ENCODE assay signal across 8 cellular contexts in genomic region chr9:34049630-34050384, GRCh38. TPM values are rescaled to one million over a fixed set of nuclear protein-coding genes. Genes with fewer than 3 reads are reported as not detected.
DNase-seq lines count a peak whose midpoint lies in the region; ATAC-seq and TF ChIP-seq lines count a peak whose summit lies in the region.

No MANE protein-coding gene starts in this region.

- peaks cover 8% of the 10 kb centered on the region; the same call in 1 of the 2 replicates for H3K36me3 ChIP-seq in WERI-Rb-1
- no peaks in the 10 kb centered on the region for H3K36me3 ChIP-seq in skeletal muscle tissue (ENCODE audit: control insufficient read depth in 3 of 3, insufficient read depth in 3 of 3, low read length in 3 of 3)

- intact Hi-C loops in activated CD4-positive, alpha-beta T cell treated with anti-CD3 and anti-CD28 coated beads, Interleukin-2, amount 10 ng/mL, durations not matched to agents 24 days and 14 days (cut with micrococcal nuclease), result loop anchor here (1.0 to 2.0 kb wide), 6 partner anchors 76 to 760 kb away; partner anchors contain the start of genes AQP3, DCAF12, NFX1 and UBAP1

- H3K27me3 ChIP-seq in WERI-Rb-1 (ENCODE audit: insufficient read depth, low read depth, severe bottlenecking) (no peaks in the 10 kb centered on the region), foreskin keratinocyte (no peaks in the 10 kb centered on the region), skeletal muscle tissue (ENCODE audit: control insufficient read depth in 3 of 3, insufficient read depth in 3 of 3, low read length in 3 of 3) (no peaks in the 10 kb centered on the region)

- H3K9ac ChIP-seq in skeletal muscle tissue (ENCODE audit: low read depth in 1 of 3, low read length in 3 of 3), result peak overlapping the region; percentile 87 to 98 (median 98)

- ATAC-seq in foreskin keratinocyte, result no peak
- ATAC-seq in HG02610 (IDR thresholded peaks at IDR 0.05; ENCODE audit: unreplicated experiment), result no peak
- ATAC-seq in GM19035 (IDR thresholded peaks at IDR 0.05; ENCODE audit: unreplicated experiment), result no peak

- DNase-seq in activated CD4-positive, alpha-beta T cell treated with anti-CD3 and anti-CD28 coated beads, Interleukin-2, amount 10 ng/mL, durations not matched to agents 24 days and 14 days, result peak; percentile 63
- DNase-seq in activated CD4-positive, alpha-beta T cell treated with anti-CD3 and anti-CD28 coated beads for 1 hour, result no peak
- DNase-seq in WERI-Rb-1 (no peak), foreskin keratinocyte (no peak), hippocampal formation (lab: John Stamatoyannopoulos, UW) (no peak)

- peak overlapping the region; percentile 96 for H3K4me3 Mint-ChIP-seq in activated CD4-positive, alpha-beta T cell treated with anti-CD3 and anti-CD28 coated beads, Interleukin-2, amount 10 ng/mL, durations not matched to agents 24 days and 14 days

- peaks cover 41% of the 10 kb centered on the region for H3K4me1 Mint-ChIP-seq in activated CD4-positive, alpha-beta T cell treated with anti-CD3 and anti-CD28 coated beads, Interleukin-2, amount 10 ng/mL, durations not matched to agents 24 days and 14 days

- peaks cover 5% of the 10 kb centered on the region for H3K36me3 Mint-ChIP-seq in activated CD4-positive, alpha-beta T cell treated with anti-CD3 and anti-CD28 coated beads, Interleukin-2, amount 10 ng/mL, durations not matched to agents 24 days and 14 days (ENCODE audit: low read depth)

- TF ChIP-seq CTCF in WERI-Rb-1 (IDR thresholded peaks at IDR 0.05; ENCODE audit: low read depth, low read length) (no peak), foreskin keratinocyte (conservative IDR thresholded peaks at IDR 0.05) (no peak)

- H3K27ac Mint-ChIP-seq in activated CD4-positive, alpha-beta T cell treated with anti-CD3 and anti-CD28 coated beads, Interleukin-2, amount 10 ng/mL, durations not matched to agents 24 days and 14 days, result peak overlapping the region; percentile 99

- H3K27ac ChIP-seq in WERI-Rb-1 (peak overlapping the region; percentile 99), foreskin keratinocyte (peak overlapping the region; percentile 97), skeletal muscle tissue (ENCODE audit: low read depth, low read length) (peak overlapping the region; percentile 95)

- H3K4me3 ChIP-seq in WERI-Rb-1 (ENCODE audit: low read depth, low read length), result peak overlapping the region; percentile 82
- H3K4me3 ChIP-seq in skeletal muscle tissue (ENCODE audit: low read length in 3 of 3), result peak overlapping the region; percentile 89 to 98 (median 97)

- peaks cover 3% of the 10 kb centered on the region for H3K27me3 Mint-ChIP-seq in activated CD4-positive, alpha-beta T cell treated with anti-CD3 and anti-CD28 coated beads, Interleukin-2, amount 10 ng/mL, durations not matched to agents 24 days and 14 days

- no peaks in the 10 kb centered on the region for H3K4me1 ChIP-seq in foreskin keratinocyte
- H3K4me1 ChIP-seq in skeletal muscle tissue (ENCODE audit: control insufficient read depth in 3 of 3, insufficient read depth in 3 of 3, low read length in 3 of 3), result peaks cover 21 to 23% (median 23%) of the 10 kb centered on the region in 3 donors

- H3K9me3 ChIP-seq in WERI-Rb-1 (ENCODE audit: severe bottlenecking) (peaks cover 3% of the 10 kb centered on the region), skeletal muscle tissue (ENCODE audit: control insufficient read depth in 3 of 3, low read length in 3 of 3) (no peaks in the 10 kb centered on the region)

- H3K9me3 Mint-ChIP-seq in activated CD4-positive, alpha-beta T cell treated with anti-CD3 and anti-CD28 coated beads, Interleukin-2, amount 10 ng/mL, durations not matched to agents 24 days and 14 days, result no peaks in the 10 kb centered on the region

RNA-seq across cellular contexts. Expression of gene UBAP2, which starts 1.1 kb away (rescaled TPM):
- 51.8 and 55.6 TPM in 2 replicates for total RNA-seq in activated CD4-positive, alpha-beta T cell treated with anti-CD3 and anti-CD28 coated beads, Interleukin-2, amount 10 ng/mL, durations not matched to agents 24 days and 14 days
- total RNA-seq in foreskin keratinocyte (29.7 and 31.4 TPM in 2 replicates), skeletal muscle tissue (121 TPM)
- 22.5 and 22.6 TPM in 2 replicates for polyA plus RNA-seq in foreskin keratinocyte
